9 cellular contexts compared by ENCODE assay signal in genomic region chr7:105776068-105776790, GRCh38.
DNase-seq lines count a peak whose midpoint lies in the region; ATAC-seq and TF ChIP-seq lines count a peak whose summit lies in the region.
"Had no signal": no experiment of that assay in that cellular context is flagged by ENCODE, and none has a peak within 500 bp of the region (broad histone marks: within the 10 kb centered on the region; RNA-seq: fewer than 3 reads in every experiment).

No MANE protein-coding gene starts in this region.

- no peaks in the 10 kb centered on the region for H3K27me3 Mint-ChIP-seq in WTC11 (ENCODE audit: low read depth)

- peak overlapping the region; percentile 74 for H3K27ac ChIP-seq in skeletal muscle tissue (ENCODE audit: low read depth, low read length)
- H3K27ac ChIP-seq: HL-60 had no signal

- ATAC-seq in WTC11 (peak; percentile 94), HG03097 (IDR thresholded peaks at IDR 0.05; ENCODE audit: low FRiP score, unreplicated experiment) (no peak)

- H3K36me3 ChIP-seq in skeletal muscle tissue (ENCODE audit: control insufficient read depth in 3 of 3, insufficient read depth in 3 of 3, low read length in 3 of 3), result no peaks in the 10 kb centered on the region

- no peak overlapping the region for H3K9ac ChIP-seq in skeletal muscle tissue (ENCODE audit: low read depth in 1 of 3, low read length in 3 of 3)

- H3K9me3 Mint-ChIP-seq in WTC11, result no peaks in the 10 kb centered on the region

- no peaks in the 10 kb centered on the region for H3K36me3 Mint-ChIP-seq in WTC11

- H3K27ac Mint-ChIP-seq in WTC11, result peak overlapping the region; percentile 93

- POLR2A ChIA-PET in WTC11 (lab: Charles Lee), result no interaction called here

- CTCF ChIA-PET in WTC11 (lab: Charles Lee), result interaction anchor here (1.1 to 4.8 kb wide), 5 partner anchors 11 to 132 kb away, joined by 3 to 28 read pairs (median 3); no protein-coding TSS in a partner anchor

- H3K9me3 ChIP-seq in skeletal muscle tissue (ENCODE audit: control insufficient read depth in 3 of 3, low read length in 3 of 3), result no peaks in the 10 kb centered on the region

- H3K4me3 Mint-ChIP-seq in WTC11, result no peak overlapping the region

- peaks cover 77% of the 10 kb centered on the region for H3K4me1 Mint-ChIP-seq in WTC11

- no peak for TF ChIP-seq CTCF in WTC11 (IDR thresholded peaks at IDR 0.05)

- H3K27me3 ChIP-seq in skeletal muscle tissue (ENCODE audit: control insufficient read depth in 3 of 3, insufficient read depth in 3 of 3, low read length in 3 of 3), result no peaks in the 10 kb centered on the region

- peaks cover 23 to 27% (median 25%) of the 10 kb centered on the region in 3 donors for H3K4me1 ChIP-seq in skeletal muscle tissue (ENCODE audit: control insufficient read depth in 3 of 3, insufficient read depth in 3 of 3, low read length in 3 of 3)

- peak overlapping the region in 1 of 3 donors; percentile 29 for H3K4me3 ChIP-seq in skeletal muscle tissue (ENCODE audit: low read length in 3 of 3)

- DNase-seq in HCEC 1CT (peak; percentile 100), WTC11 (ENCODE audit: low spot score) (peak; percentile 83), hepatic stellate cell (ENCODE audit: low spot score) (peak; percentile 89)
- DNase-seq in stimulated activated CD4-positive, alpha-beta T cell treated with anti-CD3 and anti-CD28 coated beads, Interleukin-15, amount 100 ng/mL, for 24 hours, result no peak
- no peak for DNase-seq in activated CD8-positive, alpha-beta memory T cell treated with anti-CD3 and anti-CD28 coated beads, Interleukin-2, amount 50 U/mL, for 48 hours
- no peak for DNase-seq in activated T-cell treated with anti-CD3 and anti-CD28 coated beads, Interleukin-2, amount 50 U/mL, for 48 hours

TF ChIP-seq in WTC11, 78 proteins besides CTCF, POLR2A, EP300 and RAD21:
- TF ChIP-seq, protein P1, sequence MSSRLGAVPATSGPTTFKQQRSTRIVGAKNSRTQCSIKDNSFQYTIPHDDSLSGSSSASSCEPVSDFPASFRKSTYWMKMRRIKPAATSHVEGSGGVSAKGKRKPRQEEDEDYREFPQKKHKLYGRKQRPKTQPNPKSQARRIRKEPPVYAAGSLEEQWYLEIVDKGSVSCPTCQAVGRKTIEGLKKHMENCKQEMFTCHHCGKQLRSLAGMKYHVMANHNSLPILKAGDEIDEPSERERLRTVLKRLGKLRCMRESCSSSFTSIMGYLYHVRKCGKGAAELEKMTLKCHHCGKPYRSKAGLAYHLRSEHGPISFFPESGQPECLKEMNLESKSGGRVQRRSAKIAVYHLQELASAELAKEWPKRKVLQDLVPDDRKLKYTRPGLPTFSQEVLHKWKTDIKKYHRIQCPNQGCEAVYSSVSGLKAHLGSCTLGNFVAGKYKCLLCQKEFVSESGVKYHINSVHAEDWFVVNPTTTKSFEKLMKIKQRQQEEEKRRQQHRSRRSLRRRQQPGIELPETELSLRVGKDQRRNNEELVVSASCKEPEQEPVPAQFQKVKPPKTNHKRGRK (CRISPR knock-in tag; IDR thresholded peaks at IDR 0.05; ENCODE audit: borderline replicate concordance), result no peak
- TF ChIP-seq USF1 (CRISPR knock-in tag; IDR thresholded peaks at IDR 0.05) (peak; percentile 34; the same call in 1 of the 2 replicates), ZMAT4 (CRISPR knock-in tag; IDR thresholded peaks at IDR 0.05) (no peak), ZNF423 (CRISPR knock-in tag; IDR thresholded peaks at IDR 0.05) (peak; percentile 85; the same call in 1 of the 2 replicates), CREB1 (CRISPR knock-in tag; IDR thresholded peaks at IDR 0.05) (no peak), USF2 (CRISPR knock-in tag; IDR thresholded peaks at IDR 0.05) (peak; percentile 52; the same call in 1 of the 2 replicates), E2F4 (CRISPR knock-in tag; IDR thresholded peaks at IDR 0.05; ENCODE audit: borderline replicate concordance, low read depth) (no peak)
- TF ChIP-seq, protein P2, sequence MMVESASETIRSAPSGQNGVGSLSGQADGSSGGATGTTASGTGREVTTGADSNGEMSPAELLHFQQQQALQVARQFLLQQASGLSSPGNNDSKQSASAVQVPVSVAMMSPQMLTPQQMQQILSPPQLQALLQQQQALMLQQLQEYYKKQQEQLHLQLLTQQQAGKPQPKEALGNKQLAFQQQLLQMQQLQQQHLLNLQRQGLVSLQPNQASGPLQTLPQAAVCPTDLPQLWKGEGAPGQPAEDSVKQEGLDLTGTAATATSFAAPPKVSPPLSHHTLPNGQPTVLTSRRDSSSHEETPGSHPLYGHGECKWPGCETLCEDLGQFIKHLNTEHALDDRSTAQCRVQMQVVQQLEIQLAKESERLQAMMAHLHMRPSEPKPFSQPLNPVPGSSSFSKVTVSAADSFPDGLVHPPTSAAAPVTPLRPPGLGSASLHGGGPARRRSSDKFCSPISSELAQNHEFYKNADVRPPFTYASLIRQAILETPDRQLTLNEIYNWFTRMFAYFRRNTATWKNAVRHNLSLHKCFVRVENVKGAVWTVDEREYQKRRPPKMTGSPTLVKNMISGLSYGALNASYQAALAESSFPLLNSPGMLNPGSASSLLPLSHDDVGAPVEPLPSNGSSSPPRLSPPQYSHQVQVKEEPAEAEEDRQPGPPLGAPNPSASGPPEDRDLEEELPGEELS (CRISPR knock-in tag; IDR thresholded peaks at IDR 0.05), result peak; percentile 66; the same call in 1 of the 2 replicates

Comparison
In these comparisons a context has a peak if more than half of its experiments do, and no peak if none do; other contexts are left out.
1. DNase-seq: peak in HCEC 1CT (single experiment), WTC11 (single experiment) and hepatic stellate cell (single experiment); none in stimulated activated CD4-positive, alpha-beta T cell treated with anti-CD3 and anti-CD28 coated beads, Interleukin-15, amount 100 ng/mL, for 24 hours (single experiment), activated CD8-positive, alpha-beta memory T cell treated with anti-CD3 and anti-CD28 coated beads, Interleukin-2, amount 50 U/mL, for 48 hours (single experiment) and activated T-cell treated with anti-CD3 and anti-CD28 coated beads, Interleukin-2, amount 50 U/mL, for 48 hours (0 of 2).